In genomic region chr16:84883301-84883700, GRCh38 we compare ENCODE assay signal across 13 cellular contexts.
A peak's percentile ranks its signal among the peaks of the same experiment; 100 is the strongest.
DNase-seq lines count a peak whose midpoint lies in the region; ATAC-seq and TF ChIP-seq lines count a peak whose summit lies in the region.
"Had no signal": no experiment of that assay in that cellular context is flagged by ENCODE, and none has a peak within 500 bp of the region (broad histone marks: within the 10 kb centered on the region; RNA-seq: fewer than 3 reads in every experiment).

No MANE protein-coding gene starts in this region.

- peaks cover 21% of the 10 kb centered on the region for H3K4me1 ChIP-seq in adipocyte (ENCODE audit: control insufficient read depth, insufficient read depth, low read length)
- H3K4me1 ChIP-seq in heart right ventricle = peaks cover 0 to 41% (median 29%) of the 10 kb centered on the region in 9 donors
- H3K4me1 ChIP-seq in transverse colon = peaks cover 0 to 5% (median 2%) of the 10 kb centered on the region in 4 donors

- peak overlapping the region in 6 of 10 donors; percentile 26 to 86 (median 74) for H3K27ac ChIP-seq in heart right ventricle
- peak overlapping the region in 1 of 4 donors; percentile 10 for H3K27ac ChIP-seq in transverse colon

- peaks cover 42% of the 10 kb centered on the region for H3K36me3 ChIP-seq in adipocyte (ENCODE audit: control insufficient read depth, insufficient read depth, low read length, severe bottlenecking)
- H3K36me3 ChIP-seq in heart right ventricle = peaks cover 0 to 71% (median 3%) of the 10 kb centered on the region in 9 donors
- H3K36me3 ChIP-seq in transverse colon = peaks cover 0 to 8% (median 2%) of the 10 kb centered on the region in 4 donors

- no peaks in the 10 kb centered on the region for H3K27me3 ChIP-seq in adipocyte (replicated peaks; ENCODE audit: control insufficient read depth, insufficient read depth, low read length)
- no peaks in the 10 kb centered on the region for H3K27me3 ChIP-seq in heart right ventricle
- H3K27me3 ChIP-seq in transverse colon = no peaks in the 10 kb centered on the region

- no peaks in the 10 kb centered on the region for H3K9me3 ChIP-seq in adipocyte (ENCODE audit: control insufficient read depth, low read length)
- no peaks in the 10 kb centered on the region for H3K9me3 ChIP-seq in heart right ventricle
- H3K9me3 ChIP-seq in transverse colon = no peaks in the 10 kb centered on the region

- H3K9ac ChIP-seq in adipocyte (ENCODE audit: low read length) = peak overlapping the region; percentile 5

- ATAC-seq in heart right ventricle = peak in 7 of 8 donors; percentile 25 to 66 (median 40)

- intact Hi-C loops in heart right ventricle (cut with DNase I) (no loop called here), posterior vena cava (cut with DNase I) (loop anchor here in 1 of 2 donors (2.0 kb wide), 1 partner anchor 62 kb away; no protein-coding TSS in a partner anchor), transverse colon (cut with DNase I; ENCODE audit: low total_unique reads) (no loop called here)

- TF ChIP-seq POLR2A in transverse colon (IDR thresholded peaks at IDR 0.05) = no peak

- TF ChIP-seq CTCF in heart right ventricle (IDR thresholded peaks at IDR 0.05) (no peak), transverse colon (IDR thresholded peaks at IDR 0.05) (no peak)

- DNase-seq in Ammon's horn (ENCODE audit: low spot score) (peak; percentile 15), adipocyte (ENCODE audit: low read depth) (no peak), heart right ventricle (peak in 1 of 2 donors; percentile 25), posterior vena cava (ENCODE audit: low spot score) (peak; percentile 87), transverse colon (no peak), GDM1 (lab: John Stamatoyannopoulos, UW) (no peak), NCI-H1436 (lab: John Stamatoyannopoulos, UW) (no peak)
- no peak for DNase-seq in stimulated activated CD4-positive, alpha-beta T cell treated with anti-CD3 and anti-CD28 coated beads, Interleukin-4, amount 100 ng/mL, for 1 hour
- DNase-seq: anterior cingulate cortex, Calu3, MV-4-11, NCI-H748 treated with DMSO at 0.1 percent for 48 hours had no signal

- TF ChIP-seq EP300 in transverse colon (IDR thresholded peaks at IDR 0.05; ENCODE audit: low read depth) = no peak

- in situ Hi-C loops in transverse colon (cut with MboI; ENCODE audit: low pct_ligation_motif_present in 1 of 4, low pct_unique_long_range_greater_than_20kb in 1 of 4, low sequenced_read_pairs in 3 of 4) = no loop called here

- H3K4me3 ChIP-seq in adipocyte (ENCODE audit: low read length) (no peak overlapping the region), heart right ventricle (no peak overlapping the region), transverse colon (no peak overlapping the region)
- H3K4me3 ChIP-seq: lung had no signal

- 74 to 78% methylated on average over 9 of the region's 9 CpGs for WGBS in heart right ventricle, 2 donors
- 84% methylated on average over 9 of the region's 9 CpGs; no CpG with 5 or more reads in 1 of the 2 donors for WGBS in transverse colon (ENCODE audit: low coverage in 1 of 2), 2 donors

Comparison
In these comparisons a context has a peak if more than half of its experiments do, and no peak if none do; other contexts are left out.
1. DNase-seq: peak in Ammon's horn (single experiment) and posterior vena cava (single experiment); none in adipocyte (single experiment), transverse colon (single experiment), GDM1 (single experiment), stimulated activated CD4-positive, alpha-beta T cell treated with anti-CD3 and anti-CD28 coated beads, Interleukin-4, amount 100 ng/mL, for 1 hour (single experiment) and NCI-H1436 (single experiment).